ENCODE assay signal across 8 cellular contexts in genomic region chr1:156490401-156491032, GRCh38. TPM values are rescaled to one million over a fixed set of nuclear protein-coding genes. Genes with fewer than 3 reads are reported as not detected.
DNase-seq lines count a peak whose midpoint lies in the region; ATAC-seq and TF ChIP-seq lines count a peak whose summit lies in the region.

No MANE protein-coding gene starts in this region.

- H3K79me2 ChIP-seq in SK-N-SH (ENCODE audit: insufficient read depth) = peaks cover 100% of the 10 kb centered on the region

- H3K9me2 ChIP-seq in SK-N-SH = no peaks in the 10 kb centered on the region

- no peak for TF ChIP-seq EP300 in SK-N-SH (IDR thresholded peaks at IDR 0.05; ENCODE audit: borderline replicate concordance in 1 of 2, low read depth in 1 of 2, low read length in 1 of 2)

- in situ Hi-C loops in gastrocnemius medialis (cut with MboI; ENCODE audit: low sequenced_read_pairs in 4 of 4) = loop anchor here in 1 of 4 donors (25.0 kb wide), 1 partner anchor 378 kb away; the partner anchor contains the start of gene LMNA

- DNase-seq in SK-N-SH (peak; percentile 46), cardiac muscle cell (ENCODE audit: low read depth in 1 of 2, low spot score in 1 of 2) (peak in 1 of 2 donors; percentile 89), gastrocnemius medialis (peak; percentile 65 to 83), KG1 (lab: John Stamatoyannopoulos, UW) (no peak), Ammon's horn (ENCODE audit: low spot score) (no peak)

- H3F3A ChIP-seq in SK-N-SH (replicated peaks; ENCODE audit: insufficient read depth) = no peaks in the 10 kb centered on the region

- peak; percentile 23 for TF ChIP-seq POLR2A in GM18526 (IDR thresholded peaks at IDR 0.05; ENCODE audit: extremely low read depth, insufficient read length)
- peak; percentile 45 to 60 for TF ChIP-seq POLR2A in gastrocnemius medialis (IDR thresholded peaks at IDR 0.05)

- peaks cover 30 to 65% of the 10 kb centered on the region in 2 experiments; a peak in 3 of 4 replicates for H3K4me1 ChIP-seq in SK-N-SH (ENCODE audit: control insufficient read depth in 1 of 2, insufficient read depth in 2 of 2, low read depth in 1 of 2, low read length in 1 of 2)
- peaks cover 76% of the 10 kb centered on the region for H3K4me1 ChIP-seq in cardiac muscle cell (ENCODE audit: low read depth)
- H3K4me1 ChIP-seq in gastrocnemius medialis = peaks cover 96 to 98% of the 10 kb centered on the region in 2 donors

- peak overlapping the region; percentile 69; the same call in 1 of the 2 replicates for H3K4me2 ChIP-seq in SK-N-SH

- TF ChIP-seq RAD21 in SK-N-SH (IDR thresholded peaks at IDR 0.05; ENCODE audit: low read length) = no peak

- no peak overlapping the region; the same call in 1 of the 2 replicates for H2AFZ ChIP-seq in SK-N-SH (ENCODE audit: low read depth)

- H3K4me3 ChIP-seq in SK-N-SH (ENCODE audit: low read depth in 2 of 2, low read length in 1 of 2) (peak overlapping the region in 1 of 2 experiments; percentile 1; a peak in 1 of 4 replicates), cardiac muscle cell (peak overlapping the region; percentile 3), gastrocnemius medialis (peak overlapping the region; percentile 32 to 89 (median 56))

- H3K27ac ChIP-seq in SK-N-SH (ENCODE audit: low read depth in 2 of 2, low read length in 1 of 2) = peak overlapping the region in 1 of 2 experiments; percentile 35; a peak in 2 of 4 replicates
- H3K27ac ChIP-seq in cardiac muscle cell = peak overlapping the region; percentile 96
- peak overlapping the region; percentile 96 to 99 (median 98) for H3K27ac ChIP-seq in gastrocnemius medialis

- H4K20me1 ChIP-seq in SK-N-SH (ENCODE audit: insufficient read depth) = peaks cover 100% of the 10 kb centered on the region

- H3K27me3 ChIP-seq in SK-N-SH (ENCODE audit: insufficient read depth) (no peaks in the 10 kb centered on the region), cardiac muscle cell (no peaks in the 10 kb centered on the region), gastrocnemius medialis (no peaks in the 10 kb centered on the region)

- intact Hi-C loops in gastrocnemius medialis (cut with DNase I; ENCODE audit: low total_unique reads) = loop anchor here (1.0 to 10.0 kb wide), 3 partner anchors 16 to 1486 kb away; partner anchors contain the start of gene ZBTB7B

- peak; percentile 46 to 55 for ATAC-seq in gastrocnemius medialis
- ATAC-seq in HG02885 (IDR thresholded peaks at IDR 0.05; ENCODE audit: poor library complexity, unreplicated experiment) = no peak
- ATAC-seq in GM21529 (IDR thresholded peaks at IDR 0.05; ENCODE audit: unreplicated experiment) = no peak

- 54% methylated on average over 7 of the region's 10 CpGs for WGBS in SK-N-SH (ENCODE audit: low lambda C conversion rate)

- POLR2A ChIA-PET in SK-N-SH (lab: Yijun Ruan, JAX) = interaction anchor here (0.6 kb wide), 1 partner anchor 1293 kb away, joined by 3 read pairs; no protein-coding TSS in a partner anchor

- H3K9ac ChIP-seq in SK-N-SH = no peak overlapping the region

- no peak for TF ChIP-seq CTCF in SK-N-SH (IDR thresholded peaks at IDR 0.05)
- peak; percentile 10 for TF ChIP-seq CTCF in cardiac muscle cell (IDR thresholded peaks at IDR 0.05; ENCODE audit: low read depth, low read length)
- peak; percentile 51 to 70 (median 53) for TF ChIP-seq CTCF in gastrocnemius medialis (IDR thresholded peaks at IDR 0.05 in 4 of 5, conservative IDR thresholded peaks at IDR 0.05 in 1 of 5)

- CTCF ChIA-PET in SK-N-SH (lab: Yijun Ruan, JAX) = interaction anchor here (1.1 to 6.2 kb wide), 8 partner anchors 9 to 137 kb away, joined by 3 to 50 read pairs (median 6); partner anchors contain the start of gene MEF2D

- H3K9me3 ChIP-seq in SK-N-SH (no peaks in the 10 kb centered on the region), cardiac muscle cell (ENCODE audit: low read depth) (no peaks in the 10 kb centered on the region), gastrocnemius medialis (no peaks in the 10 kb centered on the region)

- H3K36me3 ChIP-seq in SK-N-SH (replicated peaks in 1 of 2; ENCODE audit: control insufficient read depth in 1 of 2, insufficient read depth in 2 of 2, low read length in 1 of 2) = peaks cover 3 to 6% of the 10 kb centered on the region in 2 experiments
- no peaks in the 10 kb centered on the region for H3K36me3 ChIP-seq in cardiac muscle cell
- no peaks in the 10 kb centered on the region for H3K36me3 ChIP-seq in gastrocnemius medialis

TF ChIP-seq in SK-N-SH, 30 proteins besides CTCF, POLR2A, EP300 and RAD21:
- TF ChIP-seq MEF2A (IDR thresholded peaks at IDR 0.05; ENCODE audit: borderline replicate concordance, low read depth) (peak; percentile 85), RXRA (IDR thresholded peaks at IDR 0.05; ENCODE audit: borderline replicate concordance, low read depth) (no peak)
TF ChIP-seq in SK-N-SH: peak in this region for 1.

RNA-seq across cellular contexts. Expression of gene MEF2D, which starts 10.1 kb away (rescaled TPM):
- polyA plus RNA-seq in SK-N-SH (2012; rRNA removed) (14.3 and 16.0 TPM in 2 replicates), cardiac muscle cell (35.1 and 52.1 TPM in 2 replicates)
- 10.5 and 12.4 TPM in 2 replicates for polyA plus RNA-seq in SK-N-SH (2012; cell fraction: cytosol; rRNA removed)
- polyA plus RNA-seq in SK-N-SH (2012; cell fraction: nucleus; rRNA removed) = 38.6 and 41.0 TPM in 2 replicates
- total RNA-seq in cardiac muscle cell (35.9 and 64.6 TPM in 2 replicates), gastrocnemius medialis (100 to 1,000 TPM; 129 to 260 (median 168) TPM)

Comparison
In these comparisons a context has a peak if more than half of its experiments do, and no peak if none do; other contexts are left out.
1. DNase-seq: peak in SK-N-SH (single experiment) and gastrocnemius medialis (2 of 2); none in KG1 (single experiment) and Ammon's horn (single experiment).
2. ATAC-seq: peak in gastrocnemius medialis (2 of 2); none in HG02885 (single experiment) and GM21529 (single experiment).